22 cellular contexts compared by ENCODE assay signal in genomic region chr4:118340109-118340508, GRCh38. TPM values are rescaled to one million over a fixed set of nuclear protein-coding genes. Genes with fewer than 3 reads are reported as not detected.
DNase-seq lines count a peak whose midpoint lies in the region; ATAC-seq and TF ChIP-seq lines count a peak whose summit lies in the region.
"Had no signal": no experiment of that assay in that cellular context is flagged by ENCODE, and none has a peak within 500 bp of the region (broad histone marks: within the 10 kb centered on the region; RNA-seq: fewer than 3 reads in every experiment).

No MANE protein-coding gene starts in this region.

- H3K9me3 Mint-ChIP-seq in GM23338, result no peaks in the 10 kb centered on the region
- H3K9me3 Mint-ChIP-seq: CD8-positive, alpha-beta memory T cell had no signal

- H4K20me1 ChIP-seq in GM23338 (replicated peaks; ENCODE audit: insufficient read depth) (no peaks in the 10 kb centered on the region), osteoblast (ENCODE audit: insufficient read depth, low read length) (no peaks in the 10 kb centered on the region)
- H4K20me1 ChIP-seq: BLaER1 treated with 17β-estradiol and CSF1 and Interleukin-3, amounts not matched to agents 10 nM and 100 nM had no signal

- H3K79me2 ChIP-seq in GM23338 (replicated peaks; ENCODE audit: insufficient read depth) (no peaks in the 10 kb centered on the region), osteoblast (ENCODE audit: insufficient read depth, low read length) (peaks cover 35% of the 10 kb centered on the region)

- H3K4me3 ChIP-seq in GM23338, result no peak overlapping the region
- no peak overlapping the region for H3K4me3 ChIP-seq in osteoblast (ENCODE audit: insufficient read depth, low read length)
- H3K4me3 ChIP-seq in WERI-Rb-1 (ENCODE audit: low read depth, low read length), result no peak overlapping the region
- H3K4me3 ChIP-seq: BLaER1 treated with 17β-estradiol and CSF1 and Interleukin-3, amounts not matched to agents 10 nM and 100 nM; GM12878; SK-N-MC had no signal

- no peaks in the 10 kb centered on the region for H3F3A ChIP-seq in GM23338 (replicated peaks; ENCODE audit: low read depth)

- TF ChIP-seq CTCF in GM23338 (conservative IDR thresholded peaks at IDR 0.05; ENCODE audit: low read depth in 2 of 2), result no peak
- TF ChIP-seq CTCF in osteoblast (IDR thresholded peaks at IDR 0.05; ENCODE audit: extremely low read depth, low read depth, low read length), result no peak
- no peak for TF ChIP-seq CTCF in WERI-Rb-1 (IDR thresholded peaks at IDR 0.05; ENCODE audit: low read depth, low read length)

- H3K27ac ChIP-seq in GM23338 (ENCODE audit: low read depth) (no peak overlapping the region), osteoblast (ENCODE audit: low read depth, low read length) (peak overlapping the region; percentile 96), WERI-Rb-1 (no peak overlapping the region)
- H3K27ac ChIP-seq: BLaER1 treated with 17β-estradiol and CSF1 and Interleukin-3, amounts not matched to agents 10 nM and 100 nM; SK-N-MC had no signal

- H2AFZ ChIP-seq in GM23338 (no peak overlapping the region), osteoblast (ENCODE audit: low read length) (no peak overlapping the region)

- in situ Hi-C loops in G401 (cut with HindIII; ENCODE audit: low sequenced_read_pairs), result no loop called here

- DNase-seq in GM23338 (ENCODE audit: low spot score), result peak; percentile 15
- peak; percentile 0 to 29 for DNase-seq in NCI-H1930 (lab: John Stamatoyannopoulos, UW)
- no peak for DNase-seq in osteoblast (ENCODE audit: insufficient read length, low spot score, missing footprints)
- DNase-seq in NCI-H82 treated with DMSO at 0.1 percent for 48 hours (lab: John Stamatoyannopoulos, UW; ENCODE audit: unreplicated experiment), result no peak
- no peak for DNase-seq in WERI-Rb-1
- no peak for DNase-seq in G401 (ENCODE audit: low spot score)
- DNase-seq: CD8-positive, alpha-beta memory T cell; DND-41; GDM1; KBM-7; NCI-H1048; NCI-H1436 treated with DMSO at 0.1 percent for 48 hours; NCI-H2107; NCI-H345; NCI-H774; Right ventricle myocardium superior; T-helper 1 cell had no signal

- H3K4me2 ChIP-seq in GM23338, result peak overlapping the region; percentile 34
- H3K4me2 ChIP-seq in osteoblast (ENCODE audit: insufficient read depth, low read length), result no peak overlapping the region
- H3K4me2 ChIP-seq: BLaER1 treated with 17β-estradiol and CSF1 and Interleukin-3, amounts not matched to agents 10 nM and 100 nM had no signal

- H3K4me3 Mint-ChIP-seq in GM23338, result 0 out of 3 replicates have a peak overlapping the region, but pooled peaks have one; percentile 15
- H3K4me3 Mint-ChIP-seq: CD8-positive, alpha-beta memory T cell had no signal

- H3K27me3 ChIP-seq in GM23338 (ENCODE audit: insufficient read depth), result no peaks in the 10 kb centered on the region
- no peaks in the 10 kb centered on the region for H3K27me3 ChIP-seq in osteoblast (ENCODE audit: insufficient read depth, low read length)
- H3K27me3 ChIP-seq in WERI-Rb-1 (ENCODE audit: insufficient read depth, low read depth, severe bottlenecking), result no peaks in the 10 kb centered on the region
- H3K27me3 ChIP-seq: BLaER1 treated with 17β-estradiol and CSF1 and Interleukin-3, amounts not matched to agents 10 nM and 100 nM had no signal

- peaks cover 46% of the 10 kb centered on the region for H3K4me1 Mint-ChIP-seq in GM23338

- H3K36me3 Mint-ChIP-seq in GM23338 (ENCODE audit: low read depth), result no peaks in the 10 kb centered on the region
- H3K36me3 Mint-ChIP-seq: CD8-positive, alpha-beta memory T cell had no signal

- H3K27ac Mint-ChIP-seq in GM23338, result peak overlapping the region; percentile 9; the same call in 1 of the 2 replicates
- H3K27ac Mint-ChIP-seq: CD8-positive, alpha-beta memory T cell had no signal

- H3K9me3 ChIP-seq in osteoblast (ENCODE audit: low read depth, low read length) (no peaks in the 10 kb centered on the region), WERI-Rb-1 (ENCODE audit: severe bottlenecking) (no peaks in the 10 kb centered on the region)
- H3K9me3 ChIP-seq: BLaER1 treated with 17β-estradiol and CSF1 and Interleukin-3, amounts not matched to agents 10 nM and 100 nM had no signal

- no peak for ATAC-seq in GM23338
- ATAC-seq in SK-N-SH treated with all-trans-retinoic acid at 6 μM for 48 hours, result peak; percentile 63
- ATAC-seq: GM12878, Panc1 had no signal

- H3K27me3 Mint-ChIP-seq in GM23338 (ENCODE audit: insufficient read depth, low read depth, poor library complexity), result no peaks in the 10 kb centered on the region

- H3K36me3 ChIP-seq in GM23338 (ENCODE audit: insufficient read depth), result no peaks in the 10 kb centered on the region
- no peaks in the 10 kb centered on the region for H3K36me3 ChIP-seq in osteoblast (ENCODE audit: insufficient read depth, low read length)
- H3K36me3 ChIP-seq in WERI-Rb-1, result peaks cover 30% of the 10 kb centered on the region
- H3K36me3 ChIP-seq: BLaER1 treated with 17β-estradiol and CSF1 and Interleukin-3, amounts not matched to agents 10 nM and 100 nM had no signal

- no peaks in the 10 kb centered on the region for H3K9me2 ChIP-seq in GM23338 (ENCODE audit: insufficient read depth)

- H3K4me1 ChIP-seq in GM23338 (ENCODE audit: insufficient read depth) (peaks cover 41% of the 10 kb centered on the region), osteoblast (ENCODE audit: insufficient read depth, low read length) (peaks cover 30% of the 10 kb centered on the region)
- H3K4me1 ChIP-seq: BLaER1 treated with 17β-estradiol and CSF1 and Interleukin-3, amounts not matched to agents 10 nM and 100 nM had no signal

TF ChIP-seq in SK-N-SH treated with all-trans-retinoic acid at 6 μM for 48 hours, 23 proteins besides CTCF, POLR2A, EP300 and RAD21:
- TF ChIP-seq TCF4 (CRISPR knock-in tag; IDR thresholded peaks at IDR 0.05; ENCODE audit: borderline replicate concordance), result peak; percentile 36
- TF ChIP-seq ESRRG (CRISPR knock-in tag; IDR thresholded peaks at IDR 0.05), result no peak
- TF ChIP-seq ISL1 (CRISPR knock-in tag; IDR thresholded peaks at IDR 0.05), result no peak
- no peak for TF ChIP-seq CREB5 (CRISPR knock-in tag; IDR thresholded peaks at IDR 0.05; ENCODE audit: low read depth)
- TF ChIP-seq TOX (CRISPR knock-in tag; IDR thresholded peaks at IDR 0.05; ENCODE audit: borderline replicate concordance), result no peak

RNA-seq across cellular contexts. Expression of gene PRSS12, which starts 12.7 kb away (rescaled TPM):
- total RNA-seq in GM23338 (2014; rRNA removed; shearing (Covaris generic)), result 7.5 and 12.9 TPM in 2 replicates
- 4.1 and 5.5 TPM in 2 replicates for polyA plus RNA-seq in GM23338 (2016; fragmentation: Nextera tagmentation; extraction: Ambion mirVana)
- 8.5 and 9.4 TPM in 2 replicates for total RNA-seq in osteoblast
- not detected in 2 replicates for total RNA-seq in G401 (2014; rRNA removed; shearing (Covaris generic))
- total RNA-seq: CD8-positive, alpha-beta memory T cell; Right ventricle myocardium superior had no signal
- polyA plus RNA-seq: CD8-positive, alpha-beta memory T cell had no signal

Comparison
In these comparisons a context has a peak if more than half of its experiments do, and no peak if none do; other contexts are left out.
1. DNase-seq: peak in GM23338 (single experiment) and NCI-H1930 (2 of 2); none in osteoblast (single experiment), NCI-H82 treated with DMSO at 0.1 percent for 48 hours (single experiment), WERI-Rb-1 (single experiment) and G401 (single experiment).